In the genomic region with DNA sequence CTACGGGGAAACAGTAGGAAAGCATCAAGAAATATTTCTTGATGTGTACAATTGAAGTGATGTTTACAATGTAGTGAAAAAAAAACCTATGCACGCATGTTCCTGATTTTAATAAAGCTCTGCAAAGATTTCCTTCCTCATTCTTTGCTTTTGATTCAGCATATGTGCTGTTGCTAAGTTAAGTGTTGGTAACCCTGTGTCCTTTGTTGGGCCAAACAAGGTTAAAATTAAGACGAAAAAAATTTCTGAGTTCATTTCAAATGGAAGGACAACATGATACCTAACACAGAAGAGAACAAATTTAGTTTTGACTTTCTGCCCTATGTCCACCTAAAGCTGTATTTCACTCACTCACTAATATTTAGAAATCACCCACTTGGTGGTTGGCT, we compare ENCODE assay signal across 9 cellular contexts.
A peak's percentile ranks its signal among the peaks of the same experiment; 100 is the strongest.
DNase-seq lines count a peak whose midpoint lies in the region; ATAC-seq, FAIRE-seq and TF ChIP-seq lines count a peak whose summit lies in the region.
"Had no signal": no experiment of that assay in that cellular context is flagged by ENCODE, and none has a peak within 500 bp of the region (broad histone marks: within the 10 kb centered on the region; RNA-seq: fewer than 3 reads in every experiment).

No MANE protein-coding gene starts in this region.

- H3K9me3 ChIP-seq in keratinocyte (ENCODE audit: control insufficient read depth, low read depth, low read length) (no peaks in the 10 kb centered on the region), tibial nerve (no peaks in the 10 kb centered on the region)

- peak in 1 of 2 donors; percentile 78 for TF ChIP-seq EP300 in tibial nerve (IDR thresholded peaks at IDR 0.05)

- H3K9ac ChIP-seq in keratinocyte (ENCODE audit: control insufficient read depth, extremely low read depth, insufficient read depth, low read length) = peak overlapping the region; percentile 63

- no peaks in the 10 kb centered on the region for H4K20me1 ChIP-seq in keratinocyte (ENCODE audit: control insufficient read depth, extremely low read depth, insufficient read depth, low read length)

- H3K36me3 ChIP-seq in keratinocyte (ENCODE audit: control insufficient read depth in 2 of 2, extremely low read depth in 1 of 2, insufficient read depth in 2 of 2, low read length in 2 of 2) (peaks cover 1 to 10% of the 10 kb centered on the region in 2 experiments), tibial nerve (peaks cover 0 to 12% (median 0%) of the 10 kb centered on the region in 3 donors)

- H3K4me1 ChIP-seq in keratinocyte (ENCODE audit: control insufficient read depth, extremely low read depth, insufficient read depth, low read length) (peaks cover 23% of the 10 kb centered on the region), tibial nerve (peaks cover 0 to 69% (median 26%) of the 10 kb centered on the region in 4 donors)

- H3K9me1 ChIP-seq in keratinocyte (ENCODE audit: control insufficient read depth, extremely low read depth, insufficient read depth, low read length) = no peaks in the 10 kb centered on the region

- TF ChIP-seq POLR2A in tibial nerve (IDR thresholded peaks at IDR 0.05) = no peak

- no peaks in the 10 kb centered on the region for H3K27me3 Mint-ChIP-seq in activated naive CD4-positive, alpha-beta T cell treated with anti-CD3 and anti-CD28 coated beads for 36 hours (ENCODE audit: low read depth)
- H3K27me3 Mint-ChIP-seq in activated CD4-positive, alpha-beta memory T cell treated with anti-CD3 and anti-CD28 coated beads for 36 hours = no peaks in the 10 kb centered on the region

- POLR2A ChIA-PET in activated CD4-positive, alpha-beta memory T cell treated with anti-CD3 and anti-CD28 coated beads for 36 hours (lab: Charles Lee) = interaction anchor here (1.0 to 5.6 kb wide), 19 partner anchors 12 to 538 kb away, joined by 3 to 229 read pairs (median 6); a partner anchor contains a TSS

- H3K4me2 ChIP-seq in keratinocyte (ENCODE audit: control insufficient read depth, extremely low read depth, insufficient read depth, low read depth, low read length) = peak overlapping the region; percentile 85

- no peak for TF ChIP-seq CTCF in keratinocyte (optimal IDR thresholded peaks at IDR 0.05 in 1 of 3, IDR thresholded peaks at IDR 0.05 in 1 of 3, conservative IDR thresholded peaks at IDR 0.05 in 1 of 3; ENCODE audit: extremely low read depth in 1 of 3, insufficient read depth in 2 of 3, low read length in 3 of 3)
- TF ChIP-seq CTCF in tibial nerve (IDR thresholded peaks at IDR 0.05) = no peak

- intact Hi-C loops in activated naive CD4-positive, alpha-beta T cell treated with anti-CD3 and anti-CD28 coated beads for 36 hours (cut with micrococcal nuclease) = loop anchor here (1.0 to 5.0 kb wide), 7 partner anchors 32 to 1757 kb away; a partner anchor contains a TSS
- intact Hi-C loops in activated CD4-positive, alpha-beta memory T cell treated with anti-CD3 and anti-CD28 coated beads for 36 hours (cut with micrococcal nuclease) = loop anchor here (2.0 to 5.0 kb wide), 4 partner anchors 14 to 1757 kb away; a partner anchor contains a TSS

- H3K4me1 Mint-ChIP-seq in activated naive CD4-positive, alpha-beta T cell treated with anti-CD3 and anti-CD28 coated beads for 36 hours (ENCODE audit: low read depth) = peaks cover 86% of the 10 kb centered on the region
- peaks cover 82% of the 10 kb centered on the region for H3K4me1 Mint-ChIP-seq in activated CD4-positive, alpha-beta memory T cell treated with anti-CD3 and anti-CD28 coated beads for 36 hours (ENCODE audit: low read depth)

- no peak overlapping the region for H2AFZ ChIP-seq in keratinocyte (ENCODE audit: control insufficient read depth, low read length)

- ATAC-seq in GM21529 (IDR thresholded peaks at IDR 0.05; ENCODE audit: unreplicated experiment) (no peak), HG03442 (IDR thresholded peaks at IDR 0.05; ENCODE audit: unreplicated experiment) (no peak)

- H3K27ac ChIP-seq in keratinocyte (ENCODE audit: control insufficient read depth, insufficient read depth, low read length) = peak overlapping the region; percentile 59
- H3K27ac ChIP-seq in tibial nerve = peak overlapping the region in 3 of 4 donors; percentile 85 to 92 (median 86)

- DNase-seq in activated naive CD4-positive, alpha-beta T cell treated with anti-CD3 and anti-CD28 coated beads for 36 hours = no peak
- no peak for DNase-seq in activated naive CD4-positive, alpha-beta T cell (lab: John Stamatoyannopoulos, UW)
- DNase-seq in activated CD4-positive, alpha-beta memory T cell treated with anti-CD3 and anti-CD28 coated beads for 36 hours = no peak
- DNase-seq in keratinocyte (ENCODE audit: low read depth, low spot score) = no peak
- DNase-seq in tibial nerve (ENCODE audit: low spot score in 2 of 2) = no peak
- no peak for DNase-seq in foreskin melanocyte
- DNase-seq: NCI-H526 treated with DMSO at 0.1 percent for 48 hours had no signal

- peaks cover 80% of the 10 kb centered on the region for H3K79me2 ChIP-seq in keratinocyte (ENCODE audit: control insufficient read depth, insufficient read depth, low read length)

- peaks cover 41% of the 10 kb centered on the region for H3K36me3 Mint-ChIP-seq in activated naive CD4-positive, alpha-beta T cell treated with anti-CD3 and anti-CD28 coated beads for 36 hours (ENCODE audit: low read depth)
- peaks cover 63% of the 10 kb centered on the region for H3K36me3 Mint-ChIP-seq in activated CD4-positive, alpha-beta memory T cell treated with anti-CD3 and anti-CD28 coated beads for 36 hours

- H3K9me3 Mint-ChIP-seq in activated naive CD4-positive, alpha-beta T cell treated with anti-CD3 and anti-CD28 coated beads for 36 hours = no peaks in the 10 kb centered on the region
- H3K9me3 Mint-ChIP-seq in activated CD4-positive, alpha-beta memory T cell treated with anti-CD3 and anti-CD28 coated beads for 36 hours = no peaks in the 10 kb centered on the region

- no peak overlapping the region for H3K4me3 ChIP-seq in keratinocyte (ENCODE audit: control insufficient read depth in 2 of 3, extremely low read depth in 1 of 3, insufficient read depth in 2 of 3, low read depth in 1 of 3, low read length in 3 of 3)
- peak overlapping the region in 2 of 4 donors; percentile 4 to 14 for H3K4me3 ChIP-seq in tibial nerve

- 60 to 65% methylated on average over 3 of the region's 3 CpGs for WGBS in tibial nerve, 2 donors

- peak overlapping the region; percentile 98 for H3K27ac Mint-ChIP-seq in activated naive CD4-positive, alpha-beta T cell treated with anti-CD3 and anti-CD28 coated beads for 36 hours
- peak overlapping the region; percentile 99 for H3K27ac Mint-ChIP-seq in activated CD4-positive, alpha-beta memory T cell treated with anti-CD3 and anti-CD28 coated beads for 36 hours

- dilution Hi-C loops in keratinocyte (cut with MboI; ENCODE audit: extremely low pct_ligation_motif_present, low sequenced_read_pairs) = no loop called here

- CTCF ChIA-PET in activated naive CD4-positive, alpha-beta T cell treated with anti-CD3 and anti-CD28 coated beads for 36 hours (lab: Charles Lee) = interaction anchor here (0.6 to 1.6 kb wide), 6 partner anchors 9 to 273 kb away, joined by 4 to 6 read pairs (median 4); no protein-coding TSS in a partner anchor
- CTCF ChIA-PET in activated CD4-positive, alpha-beta memory T cell treated with anti-CD3 and anti-CD28 coated beads for 36 hours (lab: Charles Lee) = interaction anchor here (0.6 to 5.1 kb wide), 7 partner anchors 12 to 315 kb away, joined by 3 to 59 read pairs (median 10); no protein-coding TSS in a partner anchor

- no peaks in the 10 kb centered on the region for H3K27me3 ChIP-seq in keratinocyte (ENCODE audit: control insufficient read depth, extremely low read depth, insufficient read depth, low read length)
- no peaks in the 10 kb centered on the region for H3K27me3 ChIP-seq in tibial nerve

- no peak for FAIRE-seq in keratinocyte (lab: Jason Lieb, UNC)

- peak overlapping the region; percentile 70 for H3K4me3 Mint-ChIP-seq in activated naive CD4-positive, alpha-beta T cell treated with anti-CD3 and anti-CD28 coated beads for 36 hours
- H3K4me3 Mint-ChIP-seq in activated CD4-positive, alpha-beta memory T cell treated with anti-CD3 and anti-CD28 coated beads for 36 hours = peak overlapping the region; percentile 83
